Comparison of ENCODE assay signal across 8 cellular contexts in the genomic region with DNA sequence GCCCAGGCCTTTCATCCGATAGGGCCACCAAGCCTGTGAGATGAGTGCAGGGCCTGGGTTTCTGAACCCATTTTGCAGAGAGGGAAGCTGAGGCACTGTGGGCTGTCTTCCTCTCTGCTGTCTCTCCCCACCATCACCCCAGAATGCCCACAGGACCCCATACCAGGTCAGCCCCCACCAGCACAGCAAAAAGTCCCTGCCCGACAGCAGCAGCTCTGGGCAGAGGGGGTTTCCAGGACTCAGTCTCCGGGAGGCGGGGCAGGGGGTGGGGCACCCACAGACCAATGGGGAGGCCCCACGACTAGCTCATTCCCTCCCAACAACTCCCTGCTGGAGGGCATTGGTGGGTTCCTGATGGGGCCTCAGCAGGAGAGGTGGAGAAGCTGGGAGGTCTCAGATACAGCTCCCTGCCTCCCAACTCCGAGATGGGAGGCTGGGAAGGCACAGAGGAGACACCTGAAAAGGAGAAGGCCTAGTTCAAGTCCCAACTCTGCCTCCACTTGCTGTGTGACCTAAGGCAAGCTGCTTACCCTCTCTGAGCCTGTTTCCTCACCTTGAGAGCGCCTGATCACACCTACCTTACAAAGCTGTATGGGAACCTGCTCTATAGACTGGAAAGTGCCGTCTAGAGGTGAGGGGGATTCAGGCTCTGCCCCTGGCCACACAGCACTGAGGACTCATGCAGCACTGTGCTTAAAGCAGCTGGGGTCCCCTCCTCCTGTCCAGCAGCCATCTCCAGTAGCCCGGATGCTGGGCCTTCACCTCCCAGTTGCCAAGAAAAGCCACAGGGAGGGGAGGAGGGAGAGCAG. TPM values are rescaled to one million over a fixed set of nuclear protein-coding genes. Genes with fewer than 3 reads are reported as not detected.
A peak's percentile ranks its signal among the peaks of the same experiment; 100 is the strongest.
DNase-seq lines count a peak whose midpoint lies in the region; ATAC-seq and TF ChIP-seq lines count a peak whose summit lies in the region.

No MANE protein-coding gene starts in this region.

- no peaks in the 10 kb centered on the region for H3K9me3 Mint-ChIP-seq in effector memory CD8-positive, alpha-beta T cell
- no peaks in the 10 kb centered on the region for H3K9me3 Mint-ChIP-seq in MCF 10A (ENCODE audit: unreplicated experiment)

- H3K4me1 Mint-ChIP-seq in effector memory CD8-positive, alpha-beta T cell (ENCODE audit: low read depth in 2 of 2), result peaks cover 55 to 56% of the 10 kb centered on the region in 2 donors
- no peaks in the 10 kb centered on the region for H3K4me1 Mint-ChIP-seq in MCF 10A (ENCODE audit: insufficient read depth, unreplicated experiment)

- H3K27me3 Mint-ChIP-seq in effector memory CD8-positive, alpha-beta T cell, result peaks cover 5 to 7% of the 10 kb centered on the region in 2 donors
- peaks cover 10% of the 10 kb centered on the region for H3K27me3 Mint-ChIP-seq in MCF 10A (ENCODE audit: insufficient read depth, unreplicated experiment)

- H3K4me3 ChIP-seq in GM12865 (ENCODE audit: low read depth, low read length), result peak overlapping the region; percentile 16
- H3K4me3 ChIP-seq in foreskin fibroblast (ENCODE audit: low read depth in 1 of 2, low read length in 2 of 2), result no peak overlapping the region

- TF ChIP-seq CTCF in GM12865 (IDR thresholded peaks at IDR 0.05; ENCODE audit: insufficient read depth, low read depth, low read length, missing control alignments) (no peak), foreskin fibroblast (IDR thresholded peaks at IDR 0.05; ENCODE audit: low read depth, low read length) (no peak), MCF 10A (IDR thresholded peaks at IDR 0.05; ENCODE audit: unreplicated experiment) (no peak)

- CTCF ChIA-PET in MCF 10A (lab: Yijun Ruan, JAX), result interaction anchor here (1.0 kb wide), 1 partner anchor 146 kb away, joined by 3 read pairs; no protein-coding TSS in a partner anchor

- intact Hi-C loops in sciatic nerve (cut with DNase I) (no loop called here), MCF 10A (cut with micrococcal nuclease) (no loop called here)

- H3K27ac Mint-ChIP-seq in effector memory CD8-positive, alpha-beta T cell, result peak overlapping the region; percentile 88 to 95
- H3K27ac Mint-ChIP-seq in MCF 10A (ENCODE audit: low read depth, unreplicated experiment), result no peak overlapping the region

- ATAC-seq in effector memory CD8-positive, alpha-beta T cell (replicated peaks), result peak; percentile 25
- ATAC-seq in sciatic nerve, result peak; percentile 63

- H3K36me3 Mint-ChIP-seq in effector memory CD8-positive, alpha-beta T cell (ENCODE audit: insufficient read depth), result peaks cover 37% of the 10 kb centered on the region
- H3K36me3 Mint-ChIP-seq in MCF 10A (ENCODE audit: insufficient read depth, unreplicated experiment), result no peaks in the 10 kb centered on the region

- DNase-seq in GM12865 (ENCODE audit: low read depth), result peak; percentile 92
- DNase-seq in activated CD4-positive, alpha-beta T cell treated with anti-CD3 and anti-CD28 coated beads, Interleukin-2, amount 50 U/mL, for 4 hours, result peak; percentile 67
- peak; percentile 50 to 64 (median 60) for DNase-seq in effector memory CD8-positive, alpha-beta T cell
- DNase-seq in sciatic nerve (ENCODE audit: low spot score), result peak; percentile 82
- DNase-seq in NCI-H748 (lab: John Stamatoyannopoulos, UW; ENCODE audit: unreplicated experiment), result no peak
- no peak for DNase-seq in foreskin fibroblast
- no peak for DNase-seq in MCF 10A (ENCODE audit: unreplicated experiment)
- DNase-seq in SW 1271 (lab: John Stamatoyannopoulos, UW), result no peak

- H3K4me3 Mint-ChIP-seq in effector memory CD8-positive, alpha-beta T cell, result peak overlapping the region; percentile 53 to 96
- H3K4me3 Mint-ChIP-seq in MCF 10A (ENCODE audit: unreplicated experiment), result no peak overlapping the region

- POLR2A ChIA-PET in MCF 10A (lab: Yijun Ruan, JAX), result interaction anchor here (6.1 kb wide), 1 partner anchor 169 kb away, joined by 64 read pairs; a partner anchor contains a TSS

- BruUV-seq in MCF 10A (replicated peaks; lab: Mats Ljungman, UMichigan), result no TSS peak

RNA-seq across cellular contexts. Expression of a gene that starts 3.5 kb away (rescaled TPM):
- total RNA-seq in sciatic nerve (115 TPM), MCF 10A (2022) (5.3 and 6.2 TPM in 2 replicates)

RNA-seq across cellular contexts. Expression of a gene that starts 51.9 kb away (rescaled TPM):
- total RNA-seq in sciatic nerve (1.1 TPM), MCF 10A (2022) (0.86 and 1.2 TPM in 2 replicates)

Comparison
In these comparisons a context has a peak if more than half of its experiments do, and no peak if none do; other contexts are left out.
1. DNase-seq: peak in GM12865 (single experiment), activated CD4-positive, alpha-beta T cell treated with anti-CD3 and anti-CD28 coated beads, Interleukin-2, amount 50 U/mL, for 4 hours (2 of 2), effector memory CD8-positive, alpha-beta T cell (3 of 3) and sciatic nerve (single experiment); none in NCI-H748 (single experiment), foreskin fibroblast (0 of 2), MCF 10A (single experiment) and SW 1271 (0 of 2).
2. RNA of a gene that starts 3.5 kb away (total RNA-seq): 115 TPM in sciatic nerve (single experiment); 5.3 to 6.2 TPM in MCF 10A; every median in the first group is over 10 times any median in the second.